Comparison of ENCODE assay signal across 8 cellular contexts in the genomic region with DNA sequence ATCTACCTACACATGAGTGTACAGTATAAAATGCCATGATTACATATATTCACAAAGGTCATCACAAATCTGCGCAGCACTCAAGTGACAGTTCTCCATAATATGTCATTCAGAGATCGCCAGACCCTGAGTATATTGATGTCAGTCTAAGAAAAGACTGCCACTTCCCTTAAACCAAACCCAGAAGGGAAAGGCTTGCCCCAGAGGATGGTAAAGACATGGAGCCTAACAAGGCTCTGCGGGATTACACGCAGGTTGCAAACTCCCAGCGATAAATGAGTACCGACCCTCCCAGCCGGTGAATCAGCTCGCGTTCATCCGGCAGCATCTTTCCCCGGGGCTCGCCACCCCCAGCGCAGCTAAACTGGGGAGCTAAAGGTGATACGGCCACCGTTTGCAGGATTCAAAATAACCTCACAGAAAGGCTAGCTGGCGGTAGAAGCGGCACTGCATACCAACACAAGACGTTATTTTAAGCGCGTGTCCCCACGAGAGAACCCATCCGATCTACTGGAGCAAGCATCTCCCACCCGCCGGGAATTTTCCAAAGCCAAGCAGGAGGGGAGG. TPM values are rescaled to one million over a fixed set of nuclear protein-coding genes. Genes with fewer than 3 reads are reported as not detected.
DNase-seq lines count a peak whose midpoint lies in the region; ATAC-seq, FAIRE-seq and TF ChIP-seq lines count a peak whose summit lies in the region.

No MANE protein-coding gene starts in this region.

- POLR2A ChIA-PET in CD4-positive, alpha-beta memory T cell (lab: Charles Lee; ENCODE audit: partially characterized antibody): interaction anchor here (0.8 to 3.2 kb wide), 26 partner anchors 8 to 791 kb away, joined by 3 to 50 read pairs (median 4); partner anchors contain the start of genes ARPP19 and LYSMD2

- H3K9me3 ChIP-seq in CD4-positive, alpha-beta memory T cell (ENCODE audit: control insufficient read depth in 1 of 2, low read length in 2 of 2): no peaks in the 10 kb centered on the region
- H3K9me3 ChIP-seq in OCI-LY3 (ENCODE audit: insufficient read depth, low read length) (no peaks in the 10 kb centered on the region), gastroesophageal sphincter (no peaks in the 10 kb centered on the region), upper lobe of left lung (no peaks in the 10 kb centered on the region)

- H3K4me3 Mint-ChIP-seq in CD4-positive, alpha-beta memory T cell: peak overlapping the region; percentile 95 to 99 (median 96)

- peak overlapping the region; percentile 91 for H3K27ac ChIP-seq in CD4-positive, alpha-beta memory T cell (ENCODE audit: low read depth, low read length)
- peak overlapping the region; percentile 52 for H3K27ac ChIP-seq in OCI-LY3 (ENCODE audit: low read length)
- peak overlapping the region; percentile 51 to 90 (median 88) for H3K27ac ChIP-seq in gastroesophageal sphincter
- peak overlapping the region; percentile 73 to 92 (median 80) for H3K27ac ChIP-seq in upper lobe of left lung

- H3K27me3 ChIP-seq in CD4-positive, alpha-beta memory T cell (ENCODE audit: insufficient read depth, low read length): no peaks in the 10 kb centered on the region
- H3K27me3 ChIP-seq in OCI-LY3 (ENCODE audit: low read depth, low read length) (no peaks in the 10 kb centered on the region), gastroesophageal sphincter (no peaks in the 10 kb centered on the region), upper lobe of left lung (no peaks in the 10 kb centered on the region)

- ATAC-seq in gastroesophageal sphincter (no peak), upper lobe of left lung (ENCODE audit: low FRiP score in 2 of 2) (peak in 1 of 2 donors; percentile 33), HG03469 (IDR thresholded peaks at IDR 0.05; ENCODE audit: unreplicated experiment) (no peak)

- CTCF ChIA-PET in CD4-positive, alpha-beta memory T cell (lab: Charles Lee; ENCODE audit: partially characterized antibody): interaction anchor here (1.0 to 2.2 kb wide), 9 partner anchors 8 to 271 kb away, joined by 3 to 6 read pairs (median 3); no protein-coding TSS in a partner anchor

- peak overlapping the region; percentile 88 for H3K4me2 ChIP-seq in OCI-LY3 (ENCODE audit: low read length)

- no peaks in the 10 kb centered on the region for H3K36me3 ChIP-seq in CD4-positive, alpha-beta memory T cell (ENCODE audit: insufficient read depth, low read length)
- H3K36me3 ChIP-seq in OCI-LY3 (replicated peaks; ENCODE audit: low read depth, low read length) (no peaks in the 10 kb centered on the region), gastroesophageal sphincter (no peaks in the 10 kb centered on the region), upper lobe of left lung (no peaks in the 10 kb centered on the region)

- TF ChIP-seq CTCF in OCI-LY3 (IDR thresholded peaks at IDR 0.05; ENCODE audit: low read depth, low read length): no peak
- TF ChIP-seq CTCF in gastroesophageal sphincter (IDR thresholded peaks at IDR 0.05): no peak
- no peak for TF ChIP-seq CTCF in upper lobe of left lung (IDR thresholded peaks at IDR 0.05)

- peaks cover 67% of the 10 kb centered on the region for H3K79me2 ChIP-seq in OCI-LY3 (ENCODE audit: low read length)

- peak overlapping the region in 1 of 2 donors; percentile 76 for H3K4me3 ChIP-seq in CD4-positive, alpha-beta memory T cell (ENCODE audit: low read length in 2 of 2)
- peak overlapping the region; percentile 99 for H3K4me3 ChIP-seq in OCI-LY3 (ENCODE audit: low read length)
- peak overlapping the region; percentile 69 to 76 for H3K4me3 ChIP-seq in gastroesophageal sphincter
- peak overlapping the region; percentile 79 to 83 (median 81) for H3K4me3 ChIP-seq in upper lobe of left lung

- no peaks in the 10 kb centered on the region for H3K27me3 Mint-ChIP-seq in CD4-positive, alpha-beta memory T cell

- no peak overlapping the region for H2AFZ ChIP-seq in OCI-LY3 (ENCODE audit: low read depth, low read length)

- intact Hi-C loops in CD4-positive, alpha-beta memory T cell (cut with micrococcal nuclease): loop anchor here (1.0 to 10.0 kb wide), 7 partner anchors 17 to 793 kb away; partner anchors contain the start of gene LYSMD2

- peaks cover 20% of the 10 kb centered on the region for H3K4me1 ChIP-seq in CD4-positive, alpha-beta memory T cell (ENCODE audit: insufficient read depth, low read length)
- H3K4me1 ChIP-seq in OCI-LY3 (ENCODE audit: low read length) (peaks cover 22% of the 10 kb centered on the region), gastroesophageal sphincter (peaks cover 0 to 35% (median 4%) of the 10 kb centered on the region in 3 donors), upper lobe of left lung (peaks cover 0 to 24% (median 13%) of the 10 kb centered on the region in 4 donors)

- TF ChIP-seq POLR2A in H54 (IDR thresholded peaks at IDR 0.05; ENCODE audit: low read depth, low read length): no peak
- no peak for TF ChIP-seq POLR2A in gastroesophageal sphincter (IDR thresholded peaks at IDR 0.05)
- TF ChIP-seq POLR2A in upper lobe of left lung (IDR thresholded peaks at IDR 0.05): no peak

- DNase-seq in CD4-positive, alpha-beta memory T cell: peak; percentile 28 to 51 (median 29)
- DNase-seq in H54 (ENCODE audit: insufficient read length, low spot score) (peak; percentile 41), activated gamma-delta T cell (lab: John Stamatoyannopoulos, UW) (peak; percentile 23), nucleus accumbens (lab: John Stamatoyannopoulos, UW) (peak in 39 of 56 donors; percentile 20 to 72 (median 53)), upper lobe of left lung (peak in 1 of 2 donors; percentile 28)

- 10 to 47% methylated on average over 3 to 14 of the region's 24 CpGs for WGBS in gastroesophageal sphincter (ENCODE audit: low coverage in 1 of 2), 2 donors
- WGBS in upper lobe of left lung, 2 donors: 7 to 17% methylated on average over 8 to 24 of the region's 24 CpGs

- peak overlapping the region; percentile 86 to 95 (median 93) for H3K27ac Mint-ChIP-seq in CD4-positive, alpha-beta memory T cell

- no peak for TF ChIP-seq EP300 in gastroesophageal sphincter (IDR thresholded peaks at IDR 0.05)
- no peak for TF ChIP-seq EP300 in upper lobe of left lung (IDR thresholded peaks at IDR 0.05)

- no peak for FAIRE-seq in H54 (lab: Jason Lieb, UNC)

- peak overlapping the region; percentile 95 for H3K9ac ChIP-seq in OCI-LY3 (ENCODE audit: low read length)

- H3K9me3 Mint-ChIP-seq in CD4-positive, alpha-beta memory T cell: no peaks in the 10 kb centered on the region

- H3K36me3 Mint-ChIP-seq in CD4-positive, alpha-beta memory T cell: peaks cover 0 to 7% of the 10 kb centered on the region in 2 donors

- H3K4me1 Mint-ChIP-seq in CD4-positive, alpha-beta memory T cell: peaks cover 40 to 48% (median 43%) of the 10 kb centered on the region in 4 donors

- peaks cover 35% of the 10 kb centered on the region for H4K20me1 ChIP-seq in OCI-LY3 (ENCODE audit: insufficient read depth, low read length)

RNA-seq across cellular contexts. Expression of gene MYO5A, which starts 0.7 kb away (rescaled TPM):
- total RNA-seq in CD4-positive, alpha-beta memory T cell: 10 to 100 TPM; 36.6 to 43.9 TPM
- 10 to 100 TPM in 1 of 2 donors, 1 to 10 TPM in 1; 3.6 to 14.5 TPM for polyA plus RNA-seq in CD4-positive, alpha-beta memory T cell
- 10 to 100 TPM; 24.3 to 41.9 (median 31.2) TPM for total RNA-seq in gastroesophageal sphincter
- total RNA-seq in upper lobe of left lung: 10 to 100 TPM; 24.8 to 76.5 (median 35.5) TPM

RNA-seq across cellular contexts. Expression of gene ARPP19, which starts 40.8 kb away (rescaled TPM):
- 100 to 1,000 TPM; 105 to 130 TPM for total RNA-seq in CD4-positive, alpha-beta memory T cell
- polyA plus RNA-seq in CD4-positive, alpha-beta memory T cell: 10 to 100 TPM; 51.3 to 65.9 TPM
- total RNA-seq in gastroesophageal sphincter: 100 to 1,000 TPM; 172 to 226 (median 193) TPM
- 100 to 1,000 TPM in 4 of 6 donors, 10 to 100 TPM in 2; 29.3 to 159 (median 139) TPM for total RNA-seq in upper lobe of left lung
